In the genomic region with DNA sequence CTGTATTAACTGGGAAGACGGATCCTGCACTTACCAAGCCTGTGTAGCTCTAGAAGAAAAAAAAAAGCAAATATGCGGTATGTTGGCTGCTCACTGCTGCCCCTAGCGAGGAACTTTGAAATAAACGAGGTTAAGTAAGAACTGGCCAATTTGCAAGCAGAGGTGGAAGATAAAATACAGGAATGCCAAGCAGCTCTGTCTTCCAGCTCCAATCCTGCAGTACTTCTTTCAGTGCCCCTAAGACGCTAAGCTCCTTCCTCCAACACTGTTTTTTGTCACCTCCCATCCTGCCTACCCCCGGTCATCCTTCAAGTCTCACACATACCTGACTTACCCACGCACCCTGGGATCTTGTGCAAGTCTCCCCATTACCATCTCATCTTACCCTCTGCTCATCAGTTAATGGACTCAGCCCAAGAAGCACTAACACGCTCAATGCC, we compare ENCODE assay signal across 8 cellular contexts. TPM values are rescaled to one million over a fixed set of nuclear protein-coding genes. Genes with fewer than 3 reads are reported as not detected.
A peak's percentile ranks its signal among the peaks of the same experiment; 100 is the strongest.
DNase-seq lines count a peak whose midpoint lies in the region; ATAC-seq and FAIRE-seq lines count a peak whose summit lies in the region.

No MANE protein-coding gene starts in this region.

- peak overlapping the region; percentile 84 for H3K4me3 ChIP-seq in GM08714 (ENCODE audit: low read length)

- intact Hi-C loops in left cardiac atrium (cut with DNase I) = no loop called here

- FAIRE-seq in urothelium cell line (lab: Jason Lieb, UNC) = no peak

- peak; percentile 28 to 35 for ATAC-seq in left cardiac atrium
- no peak for ATAC-seq in GM21717 (IDR thresholded peaks at IDR 0.05; ENCODE audit: unreplicated experiment)

- DNase-seq in NAMALWA (ENCODE audit: low spot score) (peak; percentile 89), SKM-1 (lab: John Stamatoyannopoulos, UW; ENCODE audit: unreplicated experiment) (peak; percentile 67), amniotic epithelial cell (ENCODE audit: low read depth) (peak; percentile 79), left cardiac atrium (peak; percentile 73), pons (ENCODE audit: low spot score) (peak; percentile 90), urothelium cell line (ENCODE audit: low spot score) (peak; percentile 55)

RNA-seq across cellular contexts. Expression of a gene that starts 0.8 kb away (rescaled TPM):
- 1 to 10 TPM; 2.1 to 2.3 TPM for total RNA-seq in left cardiac atrium

RNA-seq across cellular contexts. Expression of a gene that starts 26.4 kb away (rescaled TPM):
- total RNA-seq in left cardiac atrium = 10 to 100 TPM; 53.5 to 67.1 TPM
